Comparison of ENCODE assay signal across 27 cellular contexts in the genomic region with DNA sequence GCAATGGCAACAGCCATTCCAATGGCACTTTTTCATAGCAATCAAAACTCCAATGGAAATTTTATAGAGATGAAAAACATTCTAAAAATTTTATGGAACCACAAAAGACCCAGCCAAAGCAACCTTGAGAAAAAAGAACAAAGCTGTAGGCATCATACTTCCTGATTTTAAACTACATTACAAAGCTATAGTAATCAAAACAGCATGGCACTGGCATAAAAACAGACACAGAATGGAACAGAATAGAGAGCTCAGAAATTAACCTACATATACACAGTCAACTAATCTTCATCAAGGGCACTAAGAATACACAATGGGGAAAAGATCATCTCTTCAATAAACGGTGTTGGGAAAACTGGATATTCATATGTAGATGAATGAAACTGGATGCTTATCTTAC.
"Had no signal": no experiment of that assay in that cellular context is flagged by ENCODE, and none has a peak within 500 bp of the region (broad histone marks: within the 10 kb centered on the region; RNA-seq: fewer than 3 reads in every experiment).

No MANE protein-coding gene starts in this region.

- H3K27ac ChIP-seq: stomach, suprapubic skin, testis, thoracic aorta, thyroid gland, tibial artery, tibial nerve, transverse colon, upper lobe of left lung, upper lobe of right lung, uterus, vagina had no signal

- H3K36me3 ChIP-seq: stomach, suprapubic skin, thoracic aorta, thyroid gland, tibial artery, tibial nerve, transverse colon, upper lobe of left lung, upper lobe of right lung, uterus, vagina had no signal

- H3K27me3 ChIP-seq: testis, thyroid gland, tibial nerve, transverse colon, upper lobe of left lung, uterus, vagina had no signal

- DNase-seq: stimulated activated CD4-positive, alpha-beta T cell treated with anti-CD3 and anti-CD28 coated beads, Interleukin-2, amount 100 ng/mL, for 48 hours; stimulated activated CD4-positive, alpha-beta T cell treated with anti-CD3 and anti-CD28 coated beads, Interleukin-4, amount 100 ng/mL, for 1 hour; stimulated activated CD4-positive, alpha-beta T cell treated with anti-CD3 and anti-CD28 coated beads, Interleukin-4, amount 100 ng/mL, for 24 hours; stimulated activated CD4-positive, alpha-beta T cell treated with anti-CD3 and anti-CD28 coated beads, Interleukin-4, amount 100 ng/mL, for 4 hours; stimulated activated CD8-positive, alpha-beta memory T cell treated with anti-CD3 and anti-CD28 coated beads, Interleukin-4, amount 100 ng/mL, for 48 hours; stimulated activated naive B cell treated with anti-CD40 and anti-IgM and Interleukin-4, amounts not matched to agents 10 μg/mL and 1 μg/mL and 100 μg/mL, for 72 hours; stimulated activated naive CD4-positive, alpha-beta T cell; stimulated activated naive CD4-positive, alpha-beta T cell treated with Interleukin-2 at 50 U/mL for 16 hours; stimulated activated naive CD8-positive, alpha-beta T cell treated with anti-CD3 and anti-CD28 coated beads, Interleukin-15, amount 100 ng/mL, for 72 hours; stimulated activated naive CD8-positive, alpha-beta T cell treated with anti-CD3 and anti-CD28 coated beads, Interleukin-15, Interleukin-2, amounts not matched to agents 100 U/mL and 50 U/mL, for 24 hours; stomach; substantia nigra; testis; thyroid gland; tibial artery; transverse colon; trophoblast cell; upper lobe of left lung; upper lobe of right lung; uterus had no signal

- H3K9me3 ChIP-seq: testis, thyroid gland, upper lobe of right lung, uterus, vagina had no signal

- FAIRE-seq: urothelium cell line had no signal

- H3K4me3 ChIP-seq: stomach, suprapubic skin, testis, thoracic aorta, thyroid gland, tibial artery, tibial nerve, transverse colon, upper lobe of left lung, upper lobe of right lung, uterus, vagina had no signal

- ATAC-seq: stimulated activated effector memory CD8-positive, alpha-beta T cell treated with anti-CD3 and anti-CD28 coated beads, Interleukin-12 subunit alpha, Interleukin-12 subunit beta, amount 100 ng/mL, for 72 hours; stimulated activated memory B cell treated with anti-CD40 and anti-IgM and Interleukin-4, amounts not matched to agents 10 μg/mL and 1 μg/mL and 100 μg/mL, for 72 hours; stimulated activated naive B cell treated with anti-CD40 and anti-IgM and Interleukin-4, amounts not matched to agents 10 μg/mL and 1 μg/mL and 100 μg/mL, for 72 hours; stimulated activated naive CD8-positive, alpha-beta T cell treated with anti-CD3 and anti-CD28 coated beads, Interleukin-15, amount 100 ng/mL, for 72 hours; stimulated activated naive CD8-positive, alpha-beta T cell treated with anti-CD3 and anti-CD28 coated beads, Interleukin-15, Interleukin-2, amounts not matched to agents 100 U/mL and 50 U/mL, for 24 hours; upper lobe of right lung had no signal

- H3K4me1 ChIP-seq: stomach, suprapubic skin, testis, thyroid gland, tibial artery, tibial nerve, transverse colon, upper lobe of left lung, upper lobe of right lung, uterus, vagina had no signal
